28 cellular contexts compared by ENCODE assay signal in the genomic region with DNA sequence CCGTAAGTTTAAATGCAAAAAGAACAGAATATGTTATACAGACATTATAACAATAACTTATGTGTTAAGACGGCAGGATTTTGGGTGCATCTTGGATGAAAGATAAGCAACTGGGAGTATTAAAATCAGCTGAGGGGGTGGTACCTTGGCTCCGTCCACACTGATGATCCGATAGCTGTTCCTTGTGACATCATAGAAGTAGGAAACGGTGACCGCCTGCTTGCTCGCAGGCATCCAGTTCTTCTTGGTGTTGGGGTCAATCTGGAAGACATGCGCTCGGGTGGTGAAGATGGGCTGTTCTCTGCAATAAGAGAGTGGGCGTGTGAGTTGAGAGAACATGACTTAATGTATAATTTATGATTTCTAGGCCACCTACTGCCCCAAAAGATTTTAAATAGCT.
"Had no signal": no experiment of that assay in that cellular context is flagged by ENCODE, and none has a peak within 500 bp of the region (broad histone marks: within the 10 kb centered on the region; RNA-seq: fewer than 3 reads in every experiment).

No MANE protein-coding gene starts in this region.

- H3K27ac ChIP-seq: adrenal gland, breast epithelium, cardiac muscle cell, coronary artery, dorsolateral prefrontal cortex had no signal

- DNase-seq: activated CD4-positive, alpha-beta memory T cell treated with anti-CD3 and anti-CD28 coated beads for 36 hours; activated CD4-positive, alpha-beta T cell treated with anti-CD3 and anti-CD28 coated beads for 36 hours; activated CD4-positive, alpha-beta T cell treated with anti-CD3 and anti-CD28 coated beads, Interleukin-2, amount 10 ng/mL, durations not matched to agents 24 days and 14 days; activated CD4-positive, CD25-positive, alpha-beta regulatory T cell; activated CD4-positive, CD25-positive, alpha-beta regulatory T cell treated with anti-CD3 and anti-CD28 coated beads, Interleukin-2, amount 50 U/mL, for 72 hours; activated CD8-positive, alpha-beta memory T cell treated with anti-CD3 and anti-CD28 coated beads, Interleukin-2, amount 10 ng/mL, durations not matched to agents 7 days and 5 days; activated CD8-positive, alpha-beta memory T cell treated with anti-CD3 and anti-CD28 coated beads, Interleukin-2, amount 50 U/mL, for 4 hours; activated CD8-positive, alpha-beta T cell treated with anti-CD3 and anti-CD28 coated beads, Interleukin-2, amount 10 ng/mL, durations not matched to agents 7 days and 5 days; activated effector memory CD4-positive, alpha-beta T cell treated with anti-CD3 and anti-CD28 coated beads, Interleukin-2, amount 50 U/mL, for 16 hours; activated naive CD4-positive, alpha-beta T cell treated with anti-CD3 and anti-CD28 coated beads for 36 hours; activated naive CD8-positive, alpha-beta T cell treated with anti-CD3 and anti-CD28 coated beads for 36 hours; activated naive CD8-positive, alpha-beta T cell treated with anti-CD3 and anti-CD28 coated beads, Interleukin-2, amount 50 U/mL, for 24 hours; activated T-cell treated with anti-CD3 and anti-CD28 coated beads, Interleukin-2, amount 50 U/mL, for 1 hour; activated T-cell treated with anti-CD3 and anti-CD28 coated beads, Interleukin-2, amount 50 U/mL, for 48 hours; amygdala; aorta; body of pancreas; dorsolateral prefrontal cortex; effector memory CD4-positive, alpha-beta T cell; endodermal cell; foreskin fibroblast; head of caudate nucleus; T-cell; T1000 had no signal
